Comparison of ENCODE assay signal across 8 cellular contexts in the genomic region with DNA sequence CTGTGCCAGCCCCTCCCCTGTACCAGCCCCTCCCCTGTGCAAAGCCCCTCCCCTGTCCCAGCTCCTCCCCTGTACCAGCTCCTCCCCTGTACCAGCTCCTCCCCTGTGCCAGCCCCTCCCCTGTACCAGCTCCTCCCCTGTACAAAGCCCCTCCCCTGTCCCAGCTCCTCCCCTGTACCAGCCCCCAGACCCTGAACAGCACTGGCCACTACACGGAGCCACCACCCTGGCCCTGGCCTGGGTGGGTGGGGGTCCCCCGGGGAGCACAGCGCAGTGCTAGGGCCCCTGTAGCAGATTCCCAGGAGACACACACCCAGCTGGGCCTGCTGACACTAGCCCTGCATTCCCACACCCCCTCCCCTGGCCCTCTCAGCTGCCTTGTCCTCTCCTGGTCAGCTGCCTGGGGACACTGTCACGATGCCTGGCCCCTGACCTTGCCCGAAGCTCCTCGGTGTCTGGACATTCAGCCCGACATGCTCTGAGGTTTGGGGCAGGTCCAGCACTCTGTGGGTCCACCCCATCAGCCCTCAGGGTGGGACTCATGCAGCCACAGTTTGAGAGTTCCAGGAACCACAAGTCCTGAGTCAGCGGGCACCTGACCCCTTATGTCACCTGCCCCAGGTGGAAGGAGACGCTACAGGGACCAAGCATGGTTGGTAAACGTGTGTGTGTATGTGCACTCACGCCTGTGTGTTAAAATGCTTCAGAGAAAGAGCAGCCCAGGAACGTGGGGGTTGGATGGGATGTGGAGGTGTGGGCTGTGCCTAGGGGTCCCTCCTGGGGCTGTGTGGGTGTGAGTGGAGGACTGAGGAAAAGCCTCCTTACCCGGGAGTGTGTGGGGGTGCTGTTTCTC.
DNase-seq lines count a peak whose midpoint lies in the region; ATAC-seq lines count a peak whose summit lies in the region.

No MANE protein-coding gene starts in this region.

- intact Hi-C loops in activated CD4-positive, alpha-beta T cell treated with anti-CD3 and anti-CD28 coated beads for 36 hours (cut with DNase I, micrococcal nuclease) = no loop called here

- H3K27ac Mint-ChIP-seq in activated CD4-positive, alpha-beta T cell treated with anti-CD3 and anti-CD28 coated beads for 36 hours = peak overlapping the region; percentile 65
- peak overlapping the region; percentile 78 for H3K27ac Mint-ChIP-seq in activated CD8-positive, alpha-beta T cell treated with anti-CD3 and anti-CD28 coated beads, Interleukin-2, amount 10 ng/mL, durations not matched to agents 7 days and 5 days
- H3K27ac Mint-ChIP-seq in stimulated activated naive CD8-positive, alpha-beta T cell treated with anti-CD3 and anti-CD28 coated beads, Interleukin-15, amount 100 ng/mL, for 72 hours = peak overlapping the region; percentile 14 to 49

- no peaks in the 10 kb centered on the region for H3K9me3 Mint-ChIP-seq in activated CD4-positive, alpha-beta T cell treated with anti-CD3 and anti-CD28 coated beads for 36 hours (ENCODE audit: low read depth)
- no peaks in the 10 kb centered on the region for H3K9me3 Mint-ChIP-seq in activated CD8-positive, alpha-beta T cell treated with anti-CD3 and anti-CD28 coated beads, Interleukin-2, amount 10 ng/mL, durations not matched to agents 7 days and 5 days (ENCODE audit: insufficient read depth)
- H3K9me3 Mint-ChIP-seq in stimulated activated naive CD8-positive, alpha-beta T cell treated with anti-CD3 and anti-CD28 coated beads, Interleukin-15, amount 100 ng/mL, for 72 hours = no peaks in the 10 kb centered on the region

- DNase-seq in activated CD4-positive, alpha-beta T cell treated with anti-CD3 and anti-CD28 coated beads for 36 hours = peak; percentile 48
- no peak for DNase-seq in activated CD4-positive, alpha-beta T cell treated with anti-CD3 and anti-CD28 coated beads, Interleukin-2, amount 50 U/mL, for 48 hours
- no peak for DNase-seq in activated CD8-positive, alpha-beta T cell treated with anti-CD3 and anti-CD28 coated beads, Interleukin-2, amount 10 ng/mL, durations not matched to agents 7 days and 5 days
- peak; percentile 80 for DNase-seq in kidney tubule cell (ENCODE audit: low spot score)
- peak in 1 of 2 donors; percentile 14 for DNase-seq in stimulated activated naive CD8-positive, alpha-beta T cell treated with anti-CD3 and anti-CD28 coated beads, Interleukin-15, amount 100 ng/mL, for 72 hours
- DNase-seq in activated CD4-positive, alpha-beta T cell treated with anti-CD3 and anti-CD28 coated beads, Interleukin-2, amount 50 U/mL, for 4 hours = no peak

- H3K4me3 Mint-ChIP-seq in activated CD4-positive, alpha-beta T cell treated with anti-CD3 and anti-CD28 coated beads for 36 hours = no peak overlapping the region
- no peak overlapping the region for H3K4me3 Mint-ChIP-seq in activated CD8-positive, alpha-beta T cell treated with anti-CD3 and anti-CD28 coated beads, Interleukin-2, amount 10 ng/mL, durations not matched to agents 7 days and 5 days
- H3K4me3 Mint-ChIP-seq in stimulated activated naive CD8-positive, alpha-beta T cell treated with anti-CD3 and anti-CD28 coated beads, Interleukin-15, amount 100 ng/mL, for 72 hours = peak overlapping the region; percentile 41 to 62

- H3K27me3 Mint-ChIP-seq in activated CD4-positive, alpha-beta T cell treated with anti-CD3 and anti-CD28 coated beads for 36 hours = no peaks in the 10 kb centered on the region
- H3K27me3 Mint-ChIP-seq in activated CD8-positive, alpha-beta T cell treated with anti-CD3 and anti-CD28 coated beads, Interleukin-2, amount 10 ng/mL, durations not matched to agents 7 days and 5 days (ENCODE audit: low read depth) = peaks cover 2% of the 10 kb centered on the region
- H3K27me3 Mint-ChIP-seq in stimulated activated naive CD8-positive, alpha-beta T cell treated with anti-CD3 and anti-CD28 coated beads, Interleukin-15, amount 100 ng/mL, for 72 hours = no peaks in the 10 kb centered on the region

- CTCF ChIA-PET in activated CD4-positive, alpha-beta T cell treated with anti-CD3 and anti-CD28 coated beads for 36 hours (lab: Charles Lee) = no interaction called here
- CTCF ChIA-PET in activated CD8-positive, alpha-beta T cell treated with anti-CD3 and anti-CD28 coated beads, Interleukin-2, amount 10 ng/mL, durations not matched to agents 7 days and 5 days (lab: Charles Lee) = no interaction called here

- peaks cover 14% of the 10 kb centered on the region for H3K4me1 Mint-ChIP-seq in activated CD4-positive, alpha-beta T cell treated with anti-CD3 and anti-CD28 coated beads for 36 hours
- H3K4me1 Mint-ChIP-seq in activated CD8-positive, alpha-beta T cell treated with anti-CD3 and anti-CD28 coated beads, Interleukin-2, amount 10 ng/mL, durations not matched to agents 7 days and 5 days (ENCODE audit: low read depth) = peaks cover 37% of the 10 kb centered on the region
- peaks cover 36% of the 10 kb centered on the region for H3K4me1 Mint-ChIP-seq in stimulated activated naive CD8-positive, alpha-beta T cell treated with anti-CD3 and anti-CD28 coated beads, Interleukin-15, amount 100 ng/mL, for 72 hours

- H3K36me3 Mint-ChIP-seq in activated CD4-positive, alpha-beta T cell treated with anti-CD3 and anti-CD28 coated beads for 36 hours (ENCODE audit: low read depth) = no peaks in the 10 kb centered on the region
- H3K36me3 Mint-ChIP-seq in activated CD8-positive, alpha-beta T cell treated with anti-CD3 and anti-CD28 coated beads, Interleukin-2, amount 10 ng/mL, durations not matched to agents 7 days and 5 days (ENCODE audit: low read depth) = no peaks in the 10 kb centered on the region

- peak; percentile 61 for ATAC-seq in activated CD4-positive, alpha-beta T cell treated with anti-CD3 and anti-CD28 coated beads for 36 hours
- peak; percentile 54 for ATAC-seq in activated CD8-positive, alpha-beta T cell treated with anti-CD3 and anti-CD28 coated beads, Interleukin-2, amount 10 ng/mL, durations not matched to agents 7 days and 5 days
- ATAC-seq in stimulated activated naive CD8-positive, alpha-beta T cell treated with anti-CD3 and anti-CD28 coated beads, Interleukin-15, amount 100 ng/mL, for 72 hours = peak; percentile 61
- ATAC-seq in HG03342 (IDR thresholded peaks at IDR 0.05; ENCODE audit: unreplicated experiment) = no peak
- ATAC-seq in HG02623 (IDR thresholded peaks at IDR 0.05; ENCODE audit: unreplicated experiment) = no peak

- POLR2A ChIA-PET in activated CD4-positive, alpha-beta T cell treated with anti-CD3 and anti-CD28 coated beads for 36 hours (lab: Charles Lee) = no interaction called here
- POLR2A ChIA-PET in activated CD8-positive, alpha-beta T cell treated with anti-CD3 and anti-CD28 coated beads, Interleukin-2, amount 10 ng/mL, durations not matched to agents 7 days and 5 days (lab: Charles Lee) = no interaction called here

Comparison
In these comparisons a context has a peak if more than half of its experiments do, and no peak if none do; other contexts are left out.
1. DNase-seq: peak in activated CD4-positive, alpha-beta T cell treated with anti-CD3 and anti-CD28 coated beads for 36 hours (single experiment) and kidney tubule cell (single experiment); none in activated CD4-positive, alpha-beta T cell treated with anti-CD3 and anti-CD28 coated beads, Interleukin-2, amount 50 U/mL, for 48 hours (0 of 2), activated CD8-positive, alpha-beta T cell treated with anti-CD3 and anti-CD28 coated beads, Interleukin-2, amount 10 ng/mL, durations not matched to agents 7 days and 5 days (single experiment) and activated CD4-positive, alpha-beta T cell treated with anti-CD3 and anti-CD28 coated beads, Interleukin-2, amount 50 U/mL, for 4 hours (0 of 2).
2. ATAC-seq: peak in activated CD4-positive, alpha-beta T cell treated with anti-CD3 and anti-CD28 coated beads for 36 hours (single experiment), activated CD8-positive, alpha-beta T cell treated with anti-CD3 and anti-CD28 coated beads, Interleukin-2, amount 10 ng/mL, durations not matched to agents 7 days and 5 days (single experiment) and stimulated activated naive CD8-positive, alpha-beta T cell treated with anti-CD3 and anti-CD28 coated beads, Interleukin-15, amount 100 ng/mL, for 72 hours (single experiment); none in HG03342 (single experiment) and HG02623 (single experiment).
3. H3K4me3 Mint-ChIP-seq: peak in stimulated activated naive CD8-positive, alpha-beta T cell treated with anti-CD3 and anti-CD28 coated beads, Interleukin-15, amount 100 ng/mL, for 72 hours (2 of 2); none in activated CD4-positive, alpha-beta T cell treated with anti-CD3 and anti-CD28 coated beads for 36 hours (single experiment) and activated CD8-positive, alpha-beta T cell treated with anti-CD3 and anti-CD28 coated beads, Interleukin-2, amount 10 ng/mL, durations not matched to agents 7 days and 5 days (single experiment).
4. Peak in every context shown above with its lines, with median percentiles within 50 percentile points of each other: H3K27ac Mint-ChIP-seq.